In the genomic region with DNA sequence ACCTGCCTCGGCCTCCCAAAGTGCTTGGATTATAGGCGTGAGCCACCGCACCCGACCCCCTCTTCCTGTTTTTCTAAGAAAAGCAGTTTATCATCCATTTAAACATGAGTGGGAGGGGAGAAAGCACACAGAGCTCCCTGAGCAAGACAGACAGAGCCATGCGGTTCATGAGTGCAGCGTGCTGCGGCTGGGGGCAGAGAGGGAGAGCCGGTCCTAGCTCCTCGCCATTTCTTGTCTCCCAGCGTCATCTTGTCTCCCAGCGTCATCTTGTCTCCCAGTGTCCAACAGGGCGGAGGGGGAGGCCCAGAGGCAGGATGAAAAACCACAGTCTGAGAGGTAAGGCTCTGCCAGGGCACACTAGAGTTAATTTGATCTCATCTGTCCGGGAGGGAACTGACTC, we compare ENCODE assay signal across 2 cellular contexts. TPM values are rescaled to one million over a fixed set of nuclear protein-coding genes. Genes with fewer than 3 reads are reported as not detected.
"Had no signal": no experiment of that assay in that cellular context is flagged by ENCODE, and none has a peak within 500 bp of the region (broad histone marks: within the 10 kb centered on the region; RNA-seq: fewer than 3 reads in every experiment).

No MANE protein-coding gene starts in this region.

RNA-seq across cellular contexts. Expression of a gene that starts 1.3 kb away (rescaled TPM):
- total RNA-seq: G401, GM12878 had no signal
- polyA plus RNA-seq: GM12878 had no signal

RNA-seq across cellular contexts. Expression of a gene that starts 36.3 kb away (rescaled TPM):
- total RNA-seq: G401, GM12878 had no signal
- polyA plus RNA-seq: GM12878 had no signal
